Comparison of ENCODE assay signal across 1 cellular context in genomic region chr18:45521777-45522176, GRCh38.
TF ChIP-seq lines count a peak whose summit lies in the region.

No MANE protein-coding gene starts in this region.

TF ChIP-seq in IMR-90, 13 proteins besides CTCF, POLR2A, EP300 and RAD21 (continued from another document):
- TF ChIP-seq ELK1 (IDR thresholded peaks at IDR 0.05; ENCODE audit: borderline replicate concordance, low read depth, low read length) (no peak), SMC3 (IDR thresholded peaks at IDR 0.05; ENCODE audit: low read depth, low read length) (no peak), FOS (IDR thresholded peaks at IDR 0.05; ENCODE audit: low read depth, low read length) (no peak), USF2 (IDR thresholded peaks at IDR 0.05; ENCODE audit: low read depth, low read length) (no peak), NFE2L2 (IDR thresholded peaks at IDR 0.05; ENCODE audit: low read depth, low read length) (no peak), MXI1 (IDR thresholded peaks at IDR 0.05; ENCODE audit: borderline replicate concordance, low read depth, low read length) (no peak), MAZ (IDR thresholded peaks at IDR 0.05; ENCODE audit: borderline replicate concordance, low read depth, low read length) (no peak), RCOR1 (IDR thresholded peaks at IDR 0.05; ENCODE audit: insufficient replicate concordance, low read length) (no peak)
